8 cellular contexts compared by ENCODE assay signal in the genomic region with DNA sequence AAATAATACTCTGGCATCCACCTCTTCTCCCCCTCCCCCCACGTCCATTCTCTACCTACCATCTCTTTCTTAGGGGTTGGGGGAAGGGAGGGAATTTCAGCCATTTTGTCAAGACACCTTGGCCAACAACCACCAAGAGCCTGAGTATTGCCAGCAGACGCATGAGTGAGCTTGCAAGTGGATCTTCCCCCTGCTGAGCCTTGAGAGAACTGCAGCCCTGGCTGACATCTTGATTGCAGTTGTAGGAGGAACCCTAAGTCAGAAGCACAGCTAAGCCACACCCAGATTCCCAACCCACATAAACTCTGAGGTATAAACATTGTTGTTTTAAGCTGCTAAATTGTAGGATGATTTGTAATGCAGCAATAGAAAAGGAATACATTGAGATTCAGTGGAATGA.
DNase-seq lines count a peak whose midpoint lies in the region; ATAC-seq, FAIRE-seq and TF ChIP-seq lines count a peak whose summit lies in the region.

No MANE protein-coding gene starts in this region.

- H3K4me3 Mint-ChIP-seq in type B pancreatic cell = no peak overlapping the region
- no peak overlapping the region for H3K4me3 Mint-ChIP-seq in CD4-positive, alpha-beta T cell

- CTCF ChIA-PET in HepG2 (lab: Yijun Ruan, JAX; ENCODE audit: low intra/inter-chr PET ratio, low total read pairs) = no interaction called here
- CTCF ChIA-PET in CD4-positive, alpha-beta T cell (lab: Charles Lee) = no interaction called here

- no peak for TF ChIP-seq RAD21 in HepG2 (CRISPR knock-in tag; IDR thresholded peaks at IDR 0.05)

- TF ChIP-seq EP300 in HepG2 (IDR thresholded peaks at IDR 0.05; ENCODE audit: low read depth in 2 of 2, low read length in 2 of 2) (no peak), HepG2 (CRISPR knock-in tag; IDR thresholded peaks at IDR 0.05; ENCODE audit: borderline replicate concordance) (no peak)

- POLR2A ChIA-PET in HepG2 (lab: Yijun Ruan, JAX) = no interaction called here
- POLR2A ChIA-PET in CD4-positive, alpha-beta T cell (lab: Charles Lee) = no interaction called here

- no peak for FAIRE-seq in HepG2 (lab: Jason Lieb, UNC)

- H3K9me3 ChIP-seq in HepG2 (ENCODE audit: low read length) (no peaks in the 10 kb centered on the region), right lobe of liver (no peaks in the 10 kb centered on the region), WERI-Rb-1 (ENCODE audit: severe bottlenecking) (no peaks in the 10 kb centered on the region)
- H3K9me3 ChIP-seq in CD4-positive, alpha-beta T cell (ENCODE audit: control insufficient read depth, low read length) = no peaks in the 10 kb centered on the region

- H3K36me3 ChIP-seq in HepG2 (replicated peaks in 1 of 2; ENCODE audit: control insufficient read depth in 1 of 2, insufficient read depth in 2 of 2, low read length in 2 of 2) (no peaks in the 10 kb centered on the region), right lobe of liver (no peaks in the 10 kb centered on the region), WERI-Rb-1 (no peaks in the 10 kb centered on the region)

- intact Hi-C loops in HepG2 (cut with micrococcal nuclease; ENCODE audit: unreplicated experiment) = loop anchor here (1.0 to 10.0 kb wide), 3 partner anchors 133 to 217 kb away; partner anchors contain the start of gene CAVIN2
- intact Hi-C loops in right lobe of liver (cut with DNase I) = no loop called here
- intact Hi-C loops in CD4-positive, alpha-beta T cell (cut with DNase I, micrococcal nuclease) = no loop called here

- H3K4me2 ChIP-seq in HepG2 (ENCODE audit: low read depth, low read length) = no peak overlapping the region

- H2AFZ ChIP-seq in HepG2 (ENCODE audit: low read length) = no peak overlapping the region

- peaks cover 10% of the 10 kb centered on the region for H3K9me3 Mint-ChIP-seq in type B pancreatic cell
- no peaks in the 10 kb centered on the region for H3K9me3 Mint-ChIP-seq in CD4-positive, alpha-beta T cell

- DNase-seq in HepG2 (ENCODE audit: low spot score) (no peak), right lobe of liver (no peak), WERI-Rb-1 (peak; percentile 43), type B pancreatic cell (ENCODE audit: extremely low spot score, unreplicated experiment) (no peak), superior temporal gyrus (ENCODE audit: extremely low spot score) (no peak)
- DNase-seq in CD4-positive, alpha-beta T cell = no peak

- H3K27me3 Mint-ChIP-seq in type B pancreatic cell = no peaks in the 10 kb centered on the region
- H3K27me3 Mint-ChIP-seq in CD4-positive, alpha-beta T cell = peaks cover 4% of the 10 kb centered on the region

- H3K4me3 ChIP-seq in HepG2 (replicated peaks in 1 of 3; ENCODE audit: insufficient read depth in 1 of 3, low read depth in 2 of 3, low read length in 3 of 3) = no peak overlapping the region
- H3K4me3 ChIP-seq in right lobe of liver = no peak overlapping the region
- no peak overlapping the region for H3K4me3 ChIP-seq in WERI-Rb-1 (ENCODE audit: low read depth, low read length)

- TF ChIP-seq POLR2A in HepG2 (IDR thresholded peaks at IDR 0.05; ENCODE audit: insufficient read depth in 1 of 2, low read depth in 2 of 2, low read length in 2 of 2) (no peak), right lobe of liver (IDR thresholded peaks at IDR 0.05) (no peak)

- no peaks in the 10 kb centered on the region for H4K20me1 ChIP-seq in HepG2 (ENCODE audit: insufficient read depth, low read length)

- H3K4me1 Mint-ChIP-seq in type B pancreatic cell (ENCODE audit: unreplicated experiment) = peaks cover 12% of the 10 kb centered on the region
- no peaks in the 10 kb centered on the region for H3K4me1 Mint-ChIP-seq in CD4-positive, alpha-beta T cell (ENCODE audit: low read depth)

- H3K27ac ChIP-seq in HepG2 (ENCODE audit: extremely low read length, insufficient read depth, low read length) (no peak overlapping the region), right lobe of liver (no peak overlapping the region), WERI-Rb-1 (no peak overlapping the region)
- no peak overlapping the region for H3K27ac ChIP-seq in CD4-positive, alpha-beta T cell (ENCODE audit: low read depth, low read length)

- H3K36me3 Mint-ChIP-seq in type B pancreatic cell = peaks cover 5% of the 10 kb centered on the region
- no peaks in the 10 kb centered on the region for H3K36me3 Mint-ChIP-seq in CD4-positive, alpha-beta T cell (ENCODE audit: low read depth)

- BruUV-seq in HepG2 (replicated peaks; lab: Mats Ljungman, UMichigan) = no TSS peak

- ATAC-seq in HepG2 = peak; percentile 76
- no peak for ATAC-seq in right lobe of liver
- ATAC-seq in HG03025 (IDR thresholded peaks at IDR 0.05; ENCODE audit: low FRiP score, unreplicated experiment) = peak; percentile 64
- ATAC-seq in GM19463 (IDR thresholded peaks at IDR 0.05; ENCODE audit: unreplicated experiment) = no peak
- ATAC-seq in CD4-positive, alpha-beta T cell (ENCODE audit: poor library complexity) = no peak

- TF ChIP-seq CTCF in HepG2 (CRISPR knock-in tag; IDR thresholded peaks at IDR 0.05) (peak; percentile 31; the same call in 1 of the 2 replicates), right lobe of liver (IDR thresholded peaks at IDR 0.05) (no peak), WERI-Rb-1 (IDR thresholded peaks at IDR 0.05; ENCODE audit: low read depth, low read length) (peak; percentile 38), type B pancreatic cell (conservative IDR thresholded peaks at IDR 0.05) (peak; percentile 51)
- no peak for TF ChIP-seq CTCF in CD4-positive, alpha-beta T cell (IDR thresholded peaks at IDR 0.05)

- H3K4me1 ChIP-seq in HepG2 (ENCODE audit: insufficient read depth, low read length) (no peaks in the 10 kb centered on the region), right lobe of liver (no peaks in the 10 kb centered on the region)

- no peaks in the 10 kb centered on the region for H3K27me3 ChIP-seq in HepG2 (ENCODE audit: control insufficient read depth in 1 of 2, insufficient read depth in 2 of 2, low read length in 2 of 2)
- no peaks in the 10 kb centered on the region for H3K27me3 ChIP-seq in right lobe of liver
- no peaks in the 10 kb centered on the region for H3K27me3 ChIP-seq in WERI-Rb-1 (ENCODE audit: insufficient read depth, low read depth, severe bottlenecking)
- H3K27me3 ChIP-seq in CD4-positive, alpha-beta T cell (ENCODE audit: control insufficient read depth, insufficient read depth, low read length) = no peaks in the 10 kb centered on the region

- H3K27ac Mint-ChIP-seq in type B pancreatic cell = no peak overlapping the region
- no peak overlapping the region for H3K27ac Mint-ChIP-seq in CD4-positive, alpha-beta T cell

- H3K9ac ChIP-seq in HepG2 (ENCODE audit: insufficient read depth, low read depth, low read length) = no peak overlapping the region

- H3K79me2 ChIP-seq in HepG2 (ENCODE audit: insufficient read depth, low read length) = no peaks in the 10 kb centered on the region

- 21% methylated on average over 2 of the region's 2 CpGs for WGBS in HepG2 (ENCODE audit: low lambda C conversion rate)
- 75% methylated on average over 2 of the region's 2 CpGs for WGBS in right lobe of liver (ENCODE audit: insufficient coverage, low coverage, low lambda C conversion rate, missing lambda C conversion rate)

- in situ Hi-C loops in HepG2 (cut with HindIII; ENCODE audit: extremely low pct_ligation_motif_present, low pct_unique_long_range_greater_than_20kb) = no loop called here

TF ChIP-seq in HepG2, 621 proteins besides CTCF, POLR2A, EP300 and RAD21:
- TF ChIP-seq MTA3 (CRISPR knock-in tag; IDR thresholded peaks at IDR 0.05) (no peak), STAG1 (CRISPR knock-in tag; IDR thresholded peaks at IDR 0.05) (0 out of 2 replicates have a peak, but pooled peaks have one; percentile 25), SMC3 (IDR thresholded peaks at IDR 0.05; ENCODE audit: low read length) (peak; percentile 15; the same call in 1 of the 2 replicates)

Comparison
In these comparisons a context has a peak if more than half of its experiments do, and no peak if none do; other contexts are left out.
1. ATAC-seq: peak in HepG2 (single experiment) and HG03025 (single experiment); none in right lobe of liver (0 of 4), GM19463 (single experiment) and CD4-positive, alpha-beta T cell (single experiment).
2. CTCF ChIP-seq: peak in HepG2 (single experiment), WERI-Rb-1 (single experiment) and type B pancreatic cell (single experiment); none in right lobe of liver (0 of 4) and CD4-positive, alpha-beta T cell (single experiment).